In the genomic region with DNA sequence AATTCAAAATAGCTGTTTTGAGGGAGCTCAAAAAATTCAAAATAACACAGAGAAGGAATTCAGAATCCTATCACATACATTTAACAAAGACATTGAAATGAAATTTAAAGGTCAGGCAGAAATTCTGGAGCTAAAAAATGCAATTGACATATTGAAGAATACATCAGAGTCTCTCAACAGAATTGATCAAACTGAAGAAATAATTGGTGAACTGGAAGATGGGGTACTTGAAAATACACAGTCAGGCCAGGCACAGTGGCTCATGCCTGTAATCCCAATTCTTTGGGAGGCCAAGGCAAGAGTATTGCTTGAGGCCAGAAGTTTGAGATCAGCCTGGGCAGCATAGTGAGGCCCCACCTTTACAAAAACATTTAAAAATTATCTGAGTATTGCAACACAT, we compare ENCODE assay signal across 23 cellular contexts.
"Had no signal": no experiment of that assay in that cellular context is flagged by ENCODE, and none has a peak within 500 bp of the region (broad histone marks: within the 10 kb centered on the region; RNA-seq: fewer than 3 reads in every experiment).

No MANE protein-coding gene starts in this region.

- FAIRE-seq: endometrium, frontal cortex, islet of Langerhans, keratinocyte had no signal

- H3K4me3 ChIP-seq: colonic mucosa, esophagus muscularis mucosa, gastroesophageal sphincter, heart right ventricle, left lung, lower lobe of right lung, mucosa of descending colon had no signal

- H3K27ac ChIP-seq: colonic mucosa, esophagus muscularis mucosa, foreskin keratinocyte, gastroesophageal sphincter, heart right ventricle, left lung, lower lobe of right lung had no signal

- H3K4me1 ChIP-seq: colonic mucosa, foreskin keratinocyte, gastroesophageal sphincter, lower lobe of right lung had no signal

- DNase-seq: colonic mucosa; cortex of kidney; effector CD8-positive, alpha-beta T cell; effector memory CD8-positive, alpha-beta T cell; endodermal cell; foreskin keratinocyte; glutamatergic neuron; head of caudate nucleus; heart right ventricle; hippocampal formation; left cardiac atrium; left lung; left ventricle myocardium superior; lower lobe of right lung; mesenchymal stem cell; mucosa of descending colon; naive B cell had no signal

- H3K27me3 ChIP-seq: colonic mucosa, esophagus muscularis mucosa, gastroesophageal sphincter, heart right ventricle, left lung had no signal

- H3K36me3 ChIP-seq: colonic mucosa, esophagus muscularis mucosa, gastroesophageal sphincter, heart right ventricle, left lung, lower lobe of right lung had no signal

- ATAC-seq: effector memory CD8-positive, alpha-beta T cell; foreskin keratinocyte; gastroesophageal sphincter; heart right ventricle; left cardiac atrium; left lung; left ventricle myocardium superior; lower lobe of right lung; mucosa of descending colon had no signal

- H3K9me3 ChIP-seq: colonic mucosa, lower lobe of right lung, mucosa of descending colon had no signal
